8 cellular contexts compared by ENCODE assay signal in genomic region chr6:31901953-31902643, GRCh38. TPM values are rescaled to one million over a fixed set of nuclear protein-coding genes. Genes with fewer than 3 reads are reported as not detected.
DNase-seq lines count a peak whose midpoint lies in the region; ATAC-seq and TF ChIP-seq lines count a peak whose summit lies in the region.

ZBTB12 (minus strand) TSS chr6:31902086; CDS start chr6:31901305, 781 bp downstream.

- POLR2A ChIA-PET in CD8-positive, alpha-beta memory T cell (lab: Charles Lee) = interaction anchor here (0.6 to 1.3 kb wide), 5 partner anchors 40 to 325 kb away, joined by 3 to 6 read pairs (median 4); partner anchors contain the start of genes LSM2, NELFE, NEU1 and SKIC2

- no peaks in the 10 kb centered on the region for H3K36me3 ChIP-seq in CD8-positive, alpha-beta memory T cell (ENCODE audit: insufficient read depth, low read length)
- H3K36me3 ChIP-seq in SJSA1 = peaks cover 9% of the 10 kb centered on the region
- H3K36me3 ChIP-seq in neural progenitor cell = no peaks in the 10 kb centered on the region

- H3K4me3 Mint-ChIP-seq in CD8-positive, alpha-beta memory T cell = peak within 1 kb of the TSS; percentile 74 to 92 (median 89)
- peak within 1 kb of the TSS; percentile 88 for H3K4me3 Mint-ChIP-seq in neural progenitor cell
- H3K4me3 Mint-ChIP-seq in stimulated activated naive CD8-positive, alpha-beta T cell treated with anti-CD3 and anti-CD28 coated beads, Interleukin-15, amount 100 ng/mL, for 72 hours = peak within 1 kb of the TSS; percentile 75 to 90

- no peaks in the 10 kb centered on the region for H3K9me3 Mint-ChIP-seq in CD8-positive, alpha-beta memory T cell
- no peaks in the 10 kb centered on the region for H3K9me3 Mint-ChIP-seq in neural progenitor cell
- no peaks in the 10 kb centered on the region for H3K9me3 Mint-ChIP-seq in stimulated activated naive CD8-positive, alpha-beta T cell treated with anti-CD3 and anti-CD28 coated beads, Interleukin-15, amount 100 ng/mL, for 72 hours

- peaks cover 55% of the 10 kb centered on the region for H3F3A ChIP-seq in neural progenitor cell (ENCODE audit: low read depth)

- peak within 1 kb of the TSS; percentile 93 for H2AFZ ChIP-seq in neural progenitor cell (replicated peaks)

- H3K36me3 Mint-ChIP-seq in CD8-positive, alpha-beta memory T cell = peaks cover 0 to 10% (median 0%) of the 10 kb centered on the region in 3 donors
- peaks cover 2% of the 10 kb centered on the region for H3K36me3 Mint-ChIP-seq in neural progenitor cell

- peak within 1 kb of the TSS; percentile 57 for H3K27ac ChIP-seq in CD8-positive, alpha-beta memory T cell (ENCODE audit: low read depth, low read length)
- H3K27ac ChIP-seq in SJSA1 (peak within 1 kb of the TSS; percentile 18; the same call in 1 of the 2 replicates), neural progenitor cell (peak within 1 kb of the TSS; percentile 58)

- peaks cover 32% of the 10 kb centered on the region for H3K4me1 ChIP-seq in CD8-positive, alpha-beta memory T cell (ENCODE audit: insufficient read depth, low read length)
- peaks cover 23% of the 10 kb centered on the region for H3K4me1 ChIP-seq in SJSA1 (replicated peaks)
- peaks cover 37% of the 10 kb centered on the region for H3K4me1 ChIP-seq in neural progenitor cell

- no peak for TF ChIP-seq CTCF in neural progenitor cell (IDR thresholded peaks at IDR 0.05)

- peaks cover 24 to 39% (median 32%) of the 10 kb centered on the region in 3 donors for H3K4me1 Mint-ChIP-seq in CD8-positive, alpha-beta memory T cell
- H3K4me1 Mint-ChIP-seq in neural progenitor cell = peaks cover 36% of the 10 kb centered on the region
- H3K4me1 Mint-ChIP-seq in stimulated activated naive CD8-positive, alpha-beta T cell treated with anti-CD3 and anti-CD28 coated beads, Interleukin-15, amount 100 ng/mL, for 72 hours = peaks cover 41% of the 10 kb centered on the region

- H4K20me1 ChIP-seq in neural progenitor cell (ENCODE audit: low read depth) = peaks cover 20% of the 10 kb centered on the region

- peak within 1 kb of the TSS; percentile 95 for H3K4me2 ChIP-seq in neural progenitor cell

- peak; percentile 78 to 91 (median 84) for DNase-seq in CD8-positive, alpha-beta memory T cell
- DNase-seq in MV-4-11 (lab: John Stamatoyannopoulos, UW) = peak; percentile 83
- DNase-seq in SJSA1 (ENCODE audit: low read depth in 1 of 2, low spot score in 2 of 2) = peak; percentile 92 to 94
- DNase-seq in activated naive CD4-positive, alpha-beta T cell treated with Interleukin-2 at 50 U/mL for 16 hours = peak; percentile 86
- peak; percentile 89 for DNase-seq in foreskin melanocyte
- DNase-seq in neural progenitor cell (ENCODE audit: low spot score) = peak; percentile 99
- peak; percentile 87 to 91 for DNase-seq in stimulated activated naive CD8-positive, alpha-beta T cell treated with anti-CD3 and anti-CD28 coated beads, Interleukin-15, amount 100 ng/mL, for 72 hours

- H3K79me2 ChIP-seq in neural progenitor cell (ENCODE audit: low read depth) = peaks cover 43% of the 10 kb centered on the region

- peaks cover 0 to 4% of the 10 kb centered on the region in 2 donors for H3K27me3 Mint-ChIP-seq in CD8-positive, alpha-beta memory T cell
- peaks cover 2% of the 10 kb centered on the region for H3K27me3 Mint-ChIP-seq in neural progenitor cell (ENCODE audit: insufficient read depth, low read depth)
- H3K27me3 Mint-ChIP-seq in stimulated activated naive CD8-positive, alpha-beta T cell treated with anti-CD3 and anti-CD28 coated beads, Interleukin-15, amount 100 ng/mL, for 72 hours = peaks cover 10% of the 10 kb centered on the region

- H3K27me3 ChIP-seq in CD8-positive, alpha-beta memory T cell (ENCODE audit: insufficient read depth, low read length, poor library complexity, severe bottlenecking) = no peaks in the 10 kb centered on the region
- H3K27me3 ChIP-seq in SJSA1 (replicated peaks) = no peaks in the 10 kb centered on the region
- no peaks in the 10 kb centered on the region for H3K27me3 ChIP-seq in neural progenitor cell

- ATAC-seq in GM21723 (IDR thresholded peaks at IDR 0.05; ENCODE audit: unreplicated experiment) = peak; percentile 44
- peak; percentile 78 for ATAC-seq in stimulated activated naive CD8-positive, alpha-beta T cell treated with anti-CD3 and anti-CD28 coated beads, Interleukin-15, amount 100 ng/mL, for 72 hours

- CTCF ChIA-PET in CD8-positive, alpha-beta memory T cell (lab: Charles Lee) = interaction anchor here (1.0 to 1.4 kb wide), 2 partner anchors 18 to 50 kb away, joined by 3 to 4 read pairs; no protein-coding TSS in a partner anchor

- H3K9me3 ChIP-seq in CD8-positive, alpha-beta memory T cell (ENCODE audit: low read length) = no peaks in the 10 kb centered on the region
- H3K9me3 ChIP-seq in SJSA1 (replicated peaks) = no peaks in the 10 kb centered on the region
- no peaks in the 10 kb centered on the region for H3K9me3 ChIP-seq in neural progenitor cell (ENCODE audit: low read depth)

- peak within 1 kb of the TSS; percentile 45 for H3K9ac ChIP-seq in neural progenitor cell

- H3K4me3 ChIP-seq in CD8-positive, alpha-beta memory T cell (ENCODE audit: low read length) = peak within 1 kb of the TSS; percentile 82
- H3K4me3 ChIP-seq in SJSA1 = peak within 1 kb of the TSS; percentile 51
- H3K4me3 ChIP-seq in neural progenitor cell = peak within 1 kb of the TSS; percentile 75

- H3K27ac Mint-ChIP-seq in CD8-positive, alpha-beta memory T cell = peak within 1 kb of the TSS; percentile 78 to 96 (median 90)
- peak within 1 kb of the TSS; percentile 92 for H3K27ac Mint-ChIP-seq in neural progenitor cell
- peak within 1 kb of the TSS; percentile 92 to 97 for H3K27ac Mint-ChIP-seq in stimulated activated naive CD8-positive, alpha-beta T cell treated with anti-CD3 and anti-CD28 coated beads, Interleukin-15, amount 100 ng/mL, for 72 hours

RNA-seq across cellular contexts. Expression of gene ZBTB12, which starts in this region (rescaled TPM):
- 1 to 10 TPM; 3.5 to 4.3 TPM for total RNA-seq in CD8-positive, alpha-beta memory T cell
- polyA plus RNA-seq in CD8-positive, alpha-beta memory T cell = not detected
- 0.53 and 2.0 TPM in 2 replicates for total RNA-seq in SJSA1 (2014; rRNA removed; shearing (Covaris generic))
- total RNA-seq in neural progenitor cell (ENCODE audit: low replicate concordance) = 8.4 and 25.6 TPM in 2 replicates

Comparison
In these comparisons a context has a peak if more than half of its experiments do, and no peak if none do; other contexts are left out.
1. Peak in every context shown above with its lines: DNase-seq, ATAC-seq, H3K4me3 ChIP-seq and H3K27ac ChIP-seq.